ENCODE assay signal across 20 cellular contexts in the genomic region with DNA sequence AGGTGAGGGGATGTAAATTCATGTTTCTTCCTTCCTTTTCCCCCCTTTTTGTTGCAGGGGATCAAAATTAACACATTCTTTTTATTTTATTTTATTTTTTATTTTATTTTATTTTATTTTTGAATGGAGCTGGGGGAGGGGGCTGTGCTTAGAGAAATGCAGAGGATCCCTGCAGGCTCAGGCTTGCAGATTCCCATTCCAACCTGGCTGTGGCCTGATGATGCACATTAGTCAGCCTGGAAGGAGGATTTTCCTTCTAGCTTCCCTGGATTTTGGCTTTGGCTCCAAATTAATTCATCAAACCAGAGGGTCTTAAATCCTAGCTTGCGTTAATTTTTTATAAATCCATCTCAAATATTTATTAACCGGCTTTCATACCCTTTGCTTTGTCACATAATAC.
A peak's percentile ranks its signal among the peaks of the same experiment; 100 is the strongest.
DNase-seq lines count a peak whose midpoint lies in the region; ATAC-seq and TF ChIP-seq lines count a peak whose summit lies in the region.
"Had no signal": no experiment of that assay in that cellular context is flagged by ENCODE, and none has a peak within 500 bp of the region (broad histone marks: within the 10 kb centered on the region; RNA-seq: fewer than 3 reads in every experiment).

No MANE protein-coding gene starts in this region.

- H3K4me3 ChIP-seq in GM23338 = 0 out of 2 replicates have a peak overlapping the region, but pooled peaks have one; percentile 2
- H3K4me3 ChIP-seq: Peyer's patch, SJCRH30 had no signal

- no peaks in the 10 kb centered on the region for H3K9me2 ChIP-seq in GM23338 (ENCODE audit: insufficient read depth)

- H3K27me3 ChIP-seq in GM23338 (ENCODE audit: insufficient read depth) = no peaks in the 10 kb centered on the region
- H3K27me3 ChIP-seq: Peyer's patch, SJCRH30 had no signal

- no peaks in the 10 kb centered on the region for H3K79me2 ChIP-seq in GM23338 (replicated peaks; ENCODE audit: insufficient read depth)

- H3K27ac ChIP-seq in GM23338 (ENCODE audit: low read depth) = no peak overlapping the region
- H3K27ac ChIP-seq: C4-2B, Peyer's patch, SJCRH30 had no signal

- no peaks in the 10 kb centered on the region for H3F3A ChIP-seq in GM23338 (replicated peaks; ENCODE audit: low read depth)

- H3K4me3 Mint-ChIP-seq in GM23338 = no peak overlapping the region
- no peak overlapping the region for H3K4me3 Mint-ChIP-seq in WTC11
- no peak overlapping the region for H3K4me3 Mint-ChIP-seq in nephron
- no peak overlapping the region for H3K4me3 Mint-ChIP-seq in activated naive CD4-positive, alpha-beta T cell treated with anti-CD3 and anti-CD28 coated beads, Interleukin-2, amount 10 ng/mL, durations not matched to agents 7 days and 5 days
- H3K4me3 Mint-ChIP-seq: CD8-positive, alpha-beta memory T cell; IgD-negative memory B cell had no signal

- H3K9me3 Mint-ChIP-seq in GM23338 (no peaks in the 10 kb centered on the region), WTC11 (no peaks in the 10 kb centered on the region), nephron (no peaks in the 10 kb centered on the region)
- no peaks in the 10 kb centered on the region for H3K9me3 Mint-ChIP-seq in activated naive CD4-positive, alpha-beta T cell treated with anti-CD3 and anti-CD28 coated beads, Interleukin-2, amount 10 ng/mL, durations not matched to agents 7 days and 5 days
- H3K9me3 Mint-ChIP-seq: IgD-negative memory B cell had no signal

- DNase-seq in GM23338 (ENCODE audit: low spot score) (peak; percentile 53), WTC11 (ENCODE audit: low spot score) (peak; percentile 17), iPS DF 19.7 (ENCODE audit: low read depth, low spot score) (peak; percentile 17), NCI-H1092 (lab: John Stamatoyannopoulos, UW) (no peak), COLO829 (ENCODE audit: low spot score) (no peak), D341Med (ENCODE audit: low spot score) (no peak)
- DNase-seq in activated naive CD4-positive, alpha-beta T cell treated with anti-CD3 and anti-CD28 coated beads, Interleukin-2, amount 10 ng/mL, durations not matched to agents 7 days and 5 days = no peak
- DNase-seq: CD8-positive, alpha-beta memory T cell; EL; GF-D8; HCEC 1CT; NCI-H187; NCI-H2107; NCI-H510A; NCI-H82; Peyer's patch; SJCRH30 had no signal

- ATAC-seq in GM23338 (peak; percentile 82), WTC11 (peak; percentile 81)

- POLR2A ChIA-PET in WTC11 (lab: Charles Lee) = interaction anchor here (0.6 kb wide), 1 partner anchor 133 kb away, joined by 3 read pairs; no protein-coding TSS in a partner anchor

- CTCF ChIA-PET in WTC11 (lab: Charles Lee) = interaction anchor here (0.9 to 2.1 kb wide), 3 partner anchors 68 to 172 kb away, joined by 3 to 8 read pairs (median 6); no protein-coding TSS in a partner anchor
- CTCF ChIA-PET in activated naive CD4-positive, alpha-beta T cell treated with anti-CD3 and anti-CD28 coated beads, Interleukin-2, amount 10 ng/mL, durations not matched to agents 7 days and 5 days (lab: Charles Lee) = no interaction called here

- TF ChIP-seq CTCF in GM23338 (conservative IDR thresholded peaks at IDR 0.05; ENCODE audit: low read depth in 2 of 2) = no peak
- no peak for TF ChIP-seq CTCF in WTC11 (IDR thresholded peaks at IDR 0.05)
- TF ChIP-seq CTCF in nephron (IDR thresholded peaks at IDR 0.05; ENCODE audit: unreplicated experiment in 3 of 3) = no peak

- peaks cover 13% of the 10 kb centered on the region for H3K4me1 ChIP-seq in GM23338 (ENCODE audit: insufficient read depth)
- H3K4me1 ChIP-seq: Peyer's patch had no signal

- H3K4me2 ChIP-seq in GM23338 = peak overlapping the region; percentile 56; the same call in 1 of the 2 replicates

- peaks cover 52% of the 10 kb centered on the region for H3K4me1 Mint-ChIP-seq in GM23338
- H3K4me1 Mint-ChIP-seq in WTC11 = peaks cover 42% of the 10 kb centered on the region
- peaks cover 48% of the 10 kb centered on the region for H3K4me1 Mint-ChIP-seq in nephron
- no peaks in the 10 kb centered on the region for H3K4me1 Mint-ChIP-seq in activated naive CD4-positive, alpha-beta T cell treated with anti-CD3 and anti-CD28 coated beads, Interleukin-2, amount 10 ng/mL, durations not matched to agents 7 days and 5 days
- H3K4me1 Mint-ChIP-seq: CD8-positive, alpha-beta memory T cell; IgD-negative memory B cell had no signal

- H3K27ac Mint-ChIP-seq in GM23338 (peak overlapping the region; percentile 94), WTC11 (peak overlapping the region; percentile 21; the same call in 1 of the 2 replicates), nephron (peak overlapping the region in 2 of 3 experiments; percentile 54 to 61)
- H3K27ac Mint-ChIP-seq in activated naive CD4-positive, alpha-beta T cell treated with anti-CD3 and anti-CD28 coated beads, Interleukin-2, amount 10 ng/mL, durations not matched to agents 7 days and 5 days = no peak overlapping the region
- H3K27ac Mint-ChIP-seq: CD8-positive, alpha-beta memory T cell; IgD-negative memory B cell had no signal

- H3K36me3 Mint-ChIP-seq in GM23338 (ENCODE audit: low read depth) (no peaks in the 10 kb centered on the region), WTC11 (no peaks in the 10 kb centered on the region), nephron (ENCODE audit: low read depth) (peaks cover 5% of the 10 kb centered on the region)
- no peaks in the 10 kb centered on the region for H3K36me3 Mint-ChIP-seq in activated naive CD4-positive, alpha-beta T cell treated with anti-CD3 and anti-CD28 coated beads, Interleukin-2, amount 10 ng/mL, durations not matched to agents 7 days and 5 days
- H3K36me3 Mint-ChIP-seq: CD8-positive, alpha-beta memory T cell; IgD-negative memory B cell had no signal

- H3K36me3 ChIP-seq in GM23338 (ENCODE audit: insufficient read depth) = no peaks in the 10 kb centered on the region
- H3K36me3 ChIP-seq: Peyer's patch, SJCRH30 had no signal

- no peak overlapping the region for H2AFZ ChIP-seq in GM23338

- H4K20me1 ChIP-seq in GM23338 (replicated peaks; ENCODE audit: insufficient read depth) = no peaks in the 10 kb centered on the region

- peaks cover 5% of the 10 kb centered on the region for H3K27me3 Mint-ChIP-seq in GM23338 (ENCODE audit: insufficient read depth, low read depth, poor library complexity)
- no peaks in the 10 kb centered on the region for H3K27me3 Mint-ChIP-seq in WTC11 (ENCODE audit: low read depth)
- H3K27me3 Mint-ChIP-seq in nephron (ENCODE audit: low read depth) = no peaks in the 10 kb centered on the region
- no peaks in the 10 kb centered on the region for H3K27me3 Mint-ChIP-seq in activated naive CD4-positive, alpha-beta T cell treated with anti-CD3 and anti-CD28 coated beads, Interleukin-2, amount 10 ng/mL, durations not matched to agents 7 days and 5 days

TF ChIP-seq in GM23338, 12 proteins besides CTCF, POLR2A, EP300 and RAD21 (continues in another document):
- TF ChIP-seq ZNF114 (CRISPR knock-in tag; IDR thresholded peaks at IDR 0.05) = no peak

TF ChIP-seq in WTC11, 78 proteins besides CTCF, POLR2A, EP300 and RAD21:
- TF ChIP-seq ATF2 (CRISPR knock-in tag; IDR thresholded peaks at IDR 0.05; ENCODE audit: borderline replicate concordance, low read depth) (no peak), TCF7 (CRISPR knock-in tag; IDR thresholded peaks at IDR 0.05; ENCODE audit: low read depth) (no peak), NFATC4 (CRISPR knock-in tag; IDR thresholded peaks at IDR 0.05) (no peak), HMGA2 (CRISPR knock-in tag; IDR thresholded peaks at IDR 0.05) (peak; percentile 16; the same call in 1 of the 2 replicates), MXD4 (CRISPR knock-in tag; IDR thresholded peaks at IDR 0.05; ENCODE audit: borderline replicate concordance) (no peak), PRRX2 (CRISPR knock-in tag; IDR thresholded peaks at IDR 0.05) (no peak)
- TF ChIP-seq, protein P1, sequence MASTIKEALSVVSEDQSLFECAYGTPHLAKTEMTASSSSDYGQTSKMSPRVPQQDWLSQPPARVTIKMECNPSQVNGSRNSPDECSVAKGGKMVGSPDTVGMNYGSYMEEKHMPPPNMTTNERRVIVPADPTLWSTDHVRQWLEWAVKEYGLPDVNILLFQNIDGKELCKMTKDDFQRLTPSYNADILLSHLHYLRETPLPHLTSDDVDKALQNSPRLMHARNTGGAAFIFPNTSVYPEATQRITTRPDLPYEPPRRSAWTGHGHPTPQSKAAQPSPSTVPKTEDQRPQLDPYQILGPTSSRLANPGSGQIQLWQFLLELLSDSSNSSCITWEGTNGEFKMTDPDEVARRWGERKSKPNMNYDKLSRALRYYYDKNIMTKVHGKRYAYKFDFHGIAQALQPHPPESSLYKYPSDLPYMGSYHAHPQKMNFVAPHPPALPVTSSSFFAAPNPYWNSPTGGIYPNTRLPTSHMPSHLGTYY (CRISPR knock-in tag; IDR thresholded peaks at IDR 0.05) = no peak

Comparison
In these comparisons a context has a peak if more than half of its experiments do, and no peak if none do; other contexts are left out.
1. DNase-seq: peak in GM23338 (single experiment), WTC11 (single experiment) and iPS DF 19.7 (single experiment); none in NCI-H1092 (single experiment), activated naive CD4-positive, alpha-beta T cell treated with anti-CD3 and anti-CD28 coated beads, Interleukin-2, amount 10 ng/mL, durations not matched to agents 7 days and 5 days (single experiment), COLO829 (single experiment) and D341Med (single experiment).